18 cellular contexts compared by ENCODE assay signal in genomic region chrX:68568136-68568535, GRCh38.
DNase-seq lines count a peak whose midpoint lies in the region; ATAC-seq lines count a peak whose summit lies in the region.
"Had no signal": no experiment of that assay in that cellular context is flagged by ENCODE, and none has a peak within 500 bp of the region (broad histone marks: within the 10 kb centered on the region; RNA-seq: fewer than 3 reads in every experiment).

No MANE protein-coding gene starts in this region.

- peak; percentile 70 for ATAC-seq in activated naive CD4-positive, alpha-beta T cell treated with anti-CD3 and anti-CD28 coated beads, Interleukin-2, amount 50 U/mL, for 72 hours
- ATAC-seq in GM21786 (IDR thresholded peaks at IDR 0.05; ENCODE audit: unreplicated experiment): peak; percentile 26
- peak; percentile 32 for ATAC-seq in HG03565 (IDR thresholded peaks at IDR 0.05; ENCODE audit: unreplicated experiment)
- ATAC-seq in HG03442 (IDR thresholded peaks at IDR 0.05; ENCODE audit: unreplicated experiment): no peak
- ATAC-seq: right lobe of liver had no signal

- peak in 1 of 2 donors; percentile 5 for DNase-seq in activated naive CD4-positive, alpha-beta T cell treated with anti-CD3 and anti-CD28 coated beads, Interleukin-2, amount 50 U/mL, for 72 hours (ENCODE audit: low spot score in 2 of 2)
- no peak for DNase-seq in activated naive CD4-positive, alpha-beta T cell (lab: John Stamatoyannopoulos, UW)
- peak; percentile 24 for DNase-seq in stimulated activated CD8-positive, alpha-beta memory T cell treated with anti-CD3 and anti-CD28 coated beads, Interleukin-4, amount 100 ng/mL, for 48 hours
- DNase-seq in HUDEP-2 (lab: John Stamatoyannopoulos, UW; ENCODE audit: unreplicated experiment in 76 of 76): no peak
- DNase-seq: CD4-positive, alpha-beta memory T cell; DMS153; endodermal cell; NCI-H1105; NCI-H2081; NCI-H446; posterior cingulate gyrus; right lobe of liver; uterus had no signal

- peaks cover 13 to 14% of the 10 kb centered on the region in 2 donors for H3K36me3 Mint-ChIP-seq in activated naive CD4-positive, alpha-beta T cell treated with anti-CD3 and anti-CD28 coated beads, Interleukin-2, amount 50 U/mL, for 72 hours
- H3K36me3 Mint-ChIP-seq: neural progenitor cell had no signal

- no peak overlapping the region for H3K27ac Mint-ChIP-seq in activated naive CD4-positive, alpha-beta T cell treated with anti-CD3 and anti-CD28 coated beads, Interleukin-2, amount 50 U/mL, for 72 hours
- H3K27ac Mint-ChIP-seq: CD4-positive, alpha-beta memory T cell; endodermal cell; IgD-negative memory B cell; neural progenitor cell had no signal

- H3K9me3 Mint-ChIP-seq in activated naive CD4-positive, alpha-beta T cell treated with anti-CD3 and anti-CD28 coated beads, Interleukin-2, amount 50 U/mL, for 72 hours: peaks cover 0 to 8% of the 10 kb centered on the region in 2 donors
